Comparison of ENCODE assay signal across 16 cellular contexts in genomic region chr11:68524213-68524612, GRCh38.
DNase-seq lines count a peak whose midpoint lies in the region; ATAC-seq and TF ChIP-seq lines count a peak whose summit lies in the region.
"Had no signal": no experiment of that assay in that cellular context is flagged by ENCODE, and none has a peak within 500 bp of the region (broad histone marks: within the 10 kb centered on the region; RNA-seq: fewer than 3 reads in every experiment).

No MANE protein-coding gene starts in this region.

- no peak overlapping the region for H2AFZ ChIP-seq in neural progenitor cell (replicated peaks)
- H2AFZ ChIP-seq: GM23338, PC-9 had no signal

- no peaks in the 10 kb centered on the region for H3K9me3 Mint-ChIP-seq in CD4-positive, CD25-positive, alpha-beta regulatory T cell
- no peaks in the 10 kb centered on the region for H3K9me3 Mint-ChIP-seq in endothelial cell (ENCODE audit: unreplicated experiment)
- H3K9me3 Mint-ChIP-seq in neural progenitor cell = no peaks in the 10 kb centered on the region
- H3K9me3 Mint-ChIP-seq in nephron progenitor cell = no peaks in the 10 kb centered on the region
- H3K9me3 Mint-ChIP-seq: brain, GM23338 had no signal

- H3K36me3 ChIP-seq in CD4-positive, CD25-positive, alpha-beta regulatory T cell (ENCODE audit: control insufficient read depth, insufficient read depth, low read length) = peaks cover 82% of the 10 kb centered on the region
- H3K36me3 ChIP-seq in neural progenitor cell = peaks cover 26% of the 10 kb centered on the region

- H3F3A ChIP-seq in neural progenitor cell (ENCODE audit: low read depth) = peaks cover 5% of the 10 kb centered on the region

- H3K4me3 Mint-ChIP-seq in CD4-positive, CD25-positive, alpha-beta regulatory T cell = peak overlapping the region in 1 of 4 donors; percentile 28
- peak overlapping the region; percentile 22 for H3K4me3 Mint-ChIP-seq in endothelial cell (ENCODE audit: unreplicated experiment)
- no peak overlapping the region for H3K4me3 Mint-ChIP-seq in neural progenitor cell
- H3K4me3 Mint-ChIP-seq in nephron progenitor cell = no peak overlapping the region
- H3K4me3 Mint-ChIP-seq: brain, GM23338 had no signal

- H3K27ac Mint-ChIP-seq in CD4-positive, CD25-positive, alpha-beta regulatory T cell = peak overlapping the region in 2 of 3 donors; percentile 59 to 76
- H3K27ac Mint-ChIP-seq in endothelial cell (ENCODE audit: unreplicated experiment) = peak overlapping the region; percentile 99
- H3K27ac Mint-ChIP-seq in neural progenitor cell = no peak overlapping the region
- H3K27ac Mint-ChIP-seq in nephron progenitor cell = no peak overlapping the region

- peaks cover 93% of the 10 kb centered on the region for H4K20me1 ChIP-seq in neural progenitor cell (ENCODE audit: low read depth)

- peaks cover 98% of the 10 kb centered on the region for H3K79me2 ChIP-seq in neural progenitor cell (ENCODE audit: low read depth)

- TF ChIP-seq CTCF in endothelial cell (IDR thresholded peaks at IDR 0.05; ENCODE audit: unreplicated experiment) (no peak), neural progenitor cell (IDR thresholded peaks at IDR 0.05) (no peak), nephron progenitor cell (IDR thresholded peaks at IDR 0.05) (no peak)

- DNase-seq in CD4-positive, CD25-positive, alpha-beta regulatory T cell = no peak
- DNase-seq in NCI-H2196 (lab: John Stamatoyannopoulos, UW; ENCODE audit: unreplicated experiment) (peak; percentile 8), endothelial cell (ENCODE audit: low spot score) (no peak), neural progenitor cell (ENCODE audit: low spot score) (no peak), NCI-H82 (lab: John Stamatoyannopoulos, UW) (no peak), Kasumi-1 (lab: John Stamatoyannopoulos, UW) (no peak), DMS114 treated with DMSO at 0.1 percent for 48 hours (lab: John Stamatoyannopoulos, UW; ENCODE audit: unreplicated experiment) (no peak), nephron progenitor cell (no peak)
- DNase-seq: activated CD8-positive, alpha-beta memory T cell treated with anti-CD3 and anti-CD28 coated beads, Interleukin-2, amount 50 U/mL, for 48 hours; MG63; NCI-H226; PC-9; stimulated activated CD4-positive, alpha-beta T cell treated with anti-CD3 and anti-CD28 coated beads, Interleukin-2, amount 100 ng/mL, for 24 hours; stimulated activated naive CD4-positive, alpha-beta T cell treated with Interleukin-2 at 50 U/mL for 16 hours had no signal

- ATAC-seq in CD4-positive, CD25-positive, alpha-beta regulatory T cell (ENCODE audit: low read depth in 2 of 2) = no peak
- ATAC-seq: GM23338 had no signal

- no peak overlapping the region for H3K9ac ChIP-seq in neural progenitor cell

- H3K4me3 ChIP-seq in CD4-positive, CD25-positive, alpha-beta regulatory T cell (ENCODE audit: low read depth, low read length) = no peak overlapping the region
- H3K4me3 ChIP-seq in neural progenitor cell = no peak overlapping the region
- H3K4me3 ChIP-seq: GM23338, MG63, PC-9 had no signal

- no peaks in the 10 kb centered on the region for H3K27me3 ChIP-seq in CD4-positive, CD25-positive, alpha-beta regulatory T cell (ENCODE audit: control insufficient read depth, insufficient read depth, low read length)
- H3K27me3 ChIP-seq in neural progenitor cell = no peaks in the 10 kb centered on the region
- H3K27me3 ChIP-seq: MG63 had no signal

- no peak overlapping the region for H3K4me2 ChIP-seq in neural progenitor cell
- H3K4me2 ChIP-seq: GM23338, PC-9 had no signal

- no peak overlapping the region for H3K27ac ChIP-seq in CD4-positive, CD25-positive, alpha-beta regulatory T cell (ENCODE audit: insufficient read depth, low read length, poor library complexity, severe bottlenecking)
- H3K27ac ChIP-seq in neural progenitor cell = peak overlapping the region; percentile 36
- H3K27ac ChIP-seq: PC-9 had no signal

- no peaks in the 10 kb centered on the region for H3K27me3 Mint-ChIP-seq in CD4-positive, CD25-positive, alpha-beta regulatory T cell
- H3K27me3 Mint-ChIP-seq in endothelial cell (ENCODE audit: unreplicated experiment) (no peaks in the 10 kb centered on the region), neural progenitor cell (ENCODE audit: insufficient read depth, low read depth) (peaks cover 2% of the 10 kb centered on the region), nephron progenitor cell (ENCODE audit: low read depth, poor library complexity) (no peaks in the 10 kb centered on the region)
- H3K27me3 Mint-ChIP-seq: brain had no signal

- peaks cover 35 to 80% (median 73%) of the 10 kb centered on the region in 4 donors for H3K4me1 Mint-ChIP-seq in CD4-positive, CD25-positive, alpha-beta regulatory T cell
- peaks cover 65% of the 10 kb centered on the region for H3K4me1 Mint-ChIP-seq in endothelial cell (ENCODE audit: unreplicated experiment)
- H3K4me1 Mint-ChIP-seq in neural progenitor cell = no peaks in the 10 kb centered on the region
- H3K4me1 Mint-ChIP-seq in nephron progenitor cell = peaks cover 48% of the 10 kb centered on the region

- H3K36me3 Mint-ChIP-seq in CD4-positive, CD25-positive, alpha-beta regulatory T cell = peaks cover 60% of the 10 kb centered on the region
- H3K36me3 Mint-ChIP-seq in endothelial cell (ENCODE audit: low read depth, unreplicated experiment) = peaks cover 39% of the 10 kb centered on the region
- peaks cover 37% of the 10 kb centered on the region for H3K36me3 Mint-ChIP-seq in neural progenitor cell
- peaks cover 90% of the 10 kb centered on the region for H3K36me3 Mint-ChIP-seq in nephron progenitor cell (ENCODE audit: low read depth)

- no peaks in the 10 kb centered on the region for H3K9me3 ChIP-seq in CD4-positive, CD25-positive, alpha-beta regulatory T cell (ENCODE audit: control insufficient read depth in 2 of 2, low read length in 2 of 2)
- H3K9me3 ChIP-seq in neural progenitor cell (ENCODE audit: low read depth) = no peaks in the 10 kb centered on the region
- H3K9me3 ChIP-seq: MG63 had no signal

- peaks cover 32% of the 10 kb centered on the region for H3K4me1 ChIP-seq in CD4-positive, CD25-positive, alpha-beta regulatory T cell (ENCODE audit: control insufficient read depth, insufficient read depth, low read length, poor library complexity, severe bottlenecking)
- peaks cover 17% of the 10 kb centered on the region for H3K4me1 ChIP-seq in neural progenitor cell

Comparison
In these comparisons a context has a peak if more than half of its experiments do, and no peak if none do; other contexts are left out.
1. H3K27ac Mint-ChIP-seq: peak in CD4-positive, CD25-positive, alpha-beta regulatory T cell (2 of 3) and endothelial cell (single experiment); none in neural progenitor cell (single experiment) and nephron progenitor cell (single experiment).